In the genomic region with DNA sequence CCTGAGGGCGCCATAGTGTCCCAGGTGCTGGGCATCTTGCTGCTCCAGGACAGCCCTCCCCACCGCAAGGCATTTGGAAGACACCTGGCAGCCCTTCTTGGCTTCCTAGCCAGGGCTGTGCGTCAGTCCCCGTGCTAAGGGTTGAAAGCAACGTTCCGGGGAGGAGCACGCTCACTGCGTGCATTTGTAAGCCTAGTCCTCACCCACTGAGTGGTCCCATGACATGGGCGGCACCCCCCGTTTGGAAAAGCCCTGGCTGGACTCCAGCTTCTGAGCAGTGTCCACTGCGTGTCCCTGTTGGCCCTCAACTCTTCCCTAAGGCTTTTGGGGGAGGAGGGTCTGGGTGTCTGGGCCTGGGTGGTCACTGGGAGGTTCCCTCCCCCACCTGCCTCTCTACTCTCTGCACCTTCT, we compare ENCODE assay signal across 17 cellular contexts.
DNase-seq lines count a peak whose midpoint lies in the region; ATAC-seq lines count a peak whose summit lies in the region.
"Had no signal": no experiment of that assay in that cellular context is flagged by ENCODE, and none has a peak within 500 bp of the region (broad histone marks: within the 10 kb centered on the region; RNA-seq: fewer than 3 reads in every experiment).

No MANE protein-coding gene starts in this region.

- peaks cover 56% of the 10 kb centered on the region for H3K36me3 Mint-ChIP-seq in stimulated activated naive CD8-positive, alpha-beta T cell treated with anti-CD3 and anti-CD28 coated beads, Interleukin-15, Interleukin-2, amounts not matched to agents 100 ng/mL and 50 ng/mL, for 24 hours (ENCODE audit: low read depth)
- H3K36me3 Mint-ChIP-seq in activated T-helper 17 cell treated with anti-CD3 and anti-CD28 coated beads, Interleukin-2, amount 50 U/mL, for 72 hours (ENCODE audit: low read depth), result peaks cover 57% of the 10 kb centered on the region
- peaks cover 7% of the 10 kb centered on the region for H3K36me3 Mint-ChIP-seq in memory B cell

- no peak for DNase-seq in stimulated activated naive CD8-positive, alpha-beta T cell treated with anti-CD3 and anti-CD28 coated beads, Interleukin-15, Interleukin-2, amounts not matched to agents 100 U/mL and 50 U/mL, for 24 hours
- DNase-seq in memory B cell (ENCODE audit: low spot score in 2 of 2) (no peak), NCI-H2171 treated with DMSO at 0.1 percent for 48 hours (lab: John Stamatoyannopoulos, UW) (no peak), NCI-H1092 treated with DMSO at 0.1 percent for 48 hours (lab: John Stamatoyannopoulos, UW) (no peak)
- DNase-seq: brain microvascular endothelial cell; effector CD4-positive, alpha-beta T cell; GM23248; left ventricle myocardium superior; NCI-H1930; NCI-H524 treated with DMSO at 0.1 percent for 48 hours; nephron progenitor cell; PC-3; transverse colon had no signal

- no peak for ATAC-seq in stimulated activated naive CD8-positive, alpha-beta T cell treated with anti-CD3 and anti-CD28 coated beads, Interleukin-15, Interleukin-2, amounts not matched to agents 100 U/mL and 50 U/mL, for 24 hours
- ATAC-seq in activated T-helper 17 cell treated with anti-CD3 and anti-CD28 coated beads, Interleukin-2, amount 50 U/mL, for 72 hours (replicated peaks), result no peak
- ATAC-seq in memory B cell (ENCODE audit: low read depth) (no peak), GM18870 (IDR thresholded peaks at IDR 0.05; ENCODE audit: unreplicated experiment) (no peak), GM21526 (IDR thresholded peaks at IDR 0.05; ENCODE audit: low FRiP score, unreplicated experiment) (no peak)
- ATAC-seq: left ventricle myocardium superior, PC-3 had no signal

- H3K4me3 Mint-ChIP-seq in stimulated activated naive CD8-positive, alpha-beta T cell treated with anti-CD3 and anti-CD28 coated beads, Interleukin-15, Interleukin-2, amounts not matched to agents 100 ng/mL and 50 ng/mL, for 24 hours, result peak overlapping the region; percentile 68
- H3K4me3 Mint-ChIP-seq in activated T-helper 17 cell treated with anti-CD3 and anti-CD28 coated beads, Interleukin-2, amount 50 U/mL, for 72 hours, result peak overlapping the region; percentile 70
- no peak overlapping the region for H3K4me3 Mint-ChIP-seq in memory B cell
- H3K4me3 Mint-ChIP-seq: nephron progenitor cell had no signal

- H3K4me1 Mint-ChIP-seq in stimulated activated naive CD8-positive, alpha-beta T cell treated with anti-CD3 and anti-CD28 coated beads, Interleukin-15, Interleukin-2, amounts not matched to agents 100 ng/mL and 50 ng/mL, for 24 hours (ENCODE audit: low read depth), result peaks cover 100% of the 10 kb centered on the region
- peaks cover 63% of the 10 kb centered on the region for H3K4me1 Mint-ChIP-seq in activated T-helper 17 cell treated with anti-CD3 and anti-CD28 coated beads, Interleukin-2, amount 50 U/mL, for 72 hours
- peaks cover 56% of the 10 kb centered on the region for H3K4me1 Mint-ChIP-seq in memory B cell

- H3K27ac Mint-ChIP-seq in stimulated activated naive CD8-positive, alpha-beta T cell treated with anti-CD3 and anti-CD28 coated beads, Interleukin-15, Interleukin-2, amounts not matched to agents 100 ng/mL and 50 ng/mL, for 24 hours, result peak overlapping the region; percentile 99
- H3K27ac Mint-ChIP-seq in activated T-helper 17 cell treated with anti-CD3 and anti-CD28 coated beads, Interleukin-2, amount 50 U/mL, for 72 hours, result peak overlapping the region; percentile 80
- H3K27ac Mint-ChIP-seq in memory B cell, result peak overlapping the region; percentile 100
- H3K27ac Mint-ChIP-seq: nephron progenitor cell had no signal

- H3K9me3 Mint-ChIP-seq in stimulated activated naive CD8-positive, alpha-beta T cell treated with anti-CD3 and anti-CD28 coated beads, Interleukin-15, Interleukin-2, amounts not matched to agents 100 ng/mL and 50 ng/mL, for 24 hours, result no peaks in the 10 kb centered on the region
- no peaks in the 10 kb centered on the region for H3K9me3 Mint-ChIP-seq in activated T-helper 17 cell treated with anti-CD3 and anti-CD28 coated beads, Interleukin-2, amount 50 U/mL, for 72 hours
- H3K9me3 Mint-ChIP-seq in memory B cell, result no peaks in the 10 kb centered on the region
- H3K9me3 Mint-ChIP-seq: nephron progenitor cell had no signal

- no peaks in the 10 kb centered on the region for H3K27me3 Mint-ChIP-seq in stimulated activated naive CD8-positive, alpha-beta T cell treated with anti-CD3 and anti-CD28 coated beads, Interleukin-15, Interleukin-2, amounts not matched to agents 100 ng/mL and 50 ng/mL, for 24 hours
- H3K27me3 Mint-ChIP-seq in activated T-helper 17 cell treated with anti-CD3 and anti-CD28 coated beads, Interleukin-2, amount 50 U/mL, for 72 hours, result no peaks in the 10 kb centered on the region
- H3K27me3 Mint-ChIP-seq in memory B cell, result no peaks in the 10 kb centered on the region
